ENCODE assay signal across 16 cellular contexts in the genomic region with DNA sequence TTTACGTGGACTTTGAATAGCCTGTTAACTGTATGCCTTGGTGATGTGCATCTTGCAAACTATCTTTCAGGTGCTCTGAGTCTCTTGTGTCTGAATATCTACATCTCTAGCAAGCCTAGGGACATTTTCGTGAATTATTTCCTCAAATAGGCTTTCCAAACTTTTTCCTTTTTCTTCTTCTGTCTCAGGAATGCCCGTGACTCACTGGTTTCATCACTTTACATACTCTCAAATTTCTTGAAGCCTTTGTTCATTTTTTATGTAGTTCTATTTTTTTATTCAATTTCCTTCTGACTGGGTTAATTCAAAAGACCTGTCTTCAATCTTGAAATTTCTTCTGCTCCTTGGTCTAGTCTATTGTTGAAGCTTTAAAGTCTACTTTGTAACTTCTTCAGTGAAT.
DNase-seq lines count a peak whose midpoint lies in the region; TF ChIP-seq lines count a peak whose summit lies in the region.
"Had no signal": no experiment of that assay in that cellular context is flagged by ENCODE, and none has a peak within 500 bp of the region (broad histone marks: within the 10 kb centered on the region; RNA-seq: fewer than 3 reads in every experiment).

No MANE protein-coding gene starts in this region.

- no peak overlapping the region for H3K27ac ChIP-seq in breast epithelium
- H3K27ac ChIP-seq in colonic mucosa, result no peak overlapping the region
- H3K27ac ChIP-seq: 22Rv1, BLaER1 had no signal

- no TSS peak for BruUV-seq in MCF 10A (replicated peaks; lab: Mats Ljungman, UMichigan)

- CTCF ChIA-PET in MCF 10A (lab: Yijun Ruan, JAX), result no interaction called here

- H3K9me3 Mint-ChIP-seq in MCF 10A (ENCODE audit: unreplicated experiment), result peaks cover 32% of the 10 kb centered on the region

- H3K9ac ChIP-seq in colonic mucosa (ENCODE audit: low read depth in 2 of 2, low read length in 2 of 2), result no peak overlapping the region
- H3K9ac ChIP-seq: BLaER1 had no signal

- no peaks in the 10 kb centered on the region for H3K27me3 Mint-ChIP-seq in MCF 10A (ENCODE audit: insufficient read depth, unreplicated experiment)
- H3K27me3 Mint-ChIP-seq: CD8-positive, alpha-beta memory T cell had no signal

- no peaks in the 10 kb centered on the region for H3K36me3 Mint-ChIP-seq in MCF 10A (ENCODE audit: insufficient read depth, unreplicated experiment)
- H3K36me3 Mint-ChIP-seq: CD8-positive, alpha-beta memory T cell had no signal

- H3K36me3 ChIP-seq in breast epithelium (no peaks in the 10 kb centered on the region), colonic mucosa (no peaks in the 10 kb centered on the region)
- H3K36me3 ChIP-seq: BLaER1 had no signal

- no peak for TF ChIP-seq POLR2A in breast epithelium (IDR thresholded peaks at IDR 0.05)

- POLR2A ChIA-PET in MCF 10A (lab: Yijun Ruan, JAX), result no interaction called here

- DNase-seq in MCF 10A (ENCODE audit: unreplicated experiment), result no peak
- no peak for DNase-seq in breast epithelium (ENCODE audit: low spot score in 2 of 2)
- DNase-seq in amniotic epithelial cell (ENCODE audit: low read depth), result peak; percentile 21
- peak; percentile 53 for DNase-seq in fibroblast of mammary gland (ENCODE audit: low read depth)
- no peak for DNase-seq in NCI-H2227 treated with DMSO at 0.1 percent for 48 hours (lab: John Stamatoyannopoulos, UW)
- no peak for DNase-seq in amniotic stem cell (lab: John Stamatoyannopoulos, UW)
- no peak for DNase-seq in NCI-H526 (lab: John Stamatoyannopoulos, UW)
- DNase-seq in colonic mucosa, result no peak
- DNase-seq: Caco-2; CD8-positive, alpha-beta memory T cell; DMS53; GOT3; H9 had no signal

- no peak overlapping the region for H3K4me3 Mint-ChIP-seq in MCF 10A (ENCODE audit: unreplicated experiment)
- H3K4me3 Mint-ChIP-seq: H9 had no signal

- intact Hi-C loops in MCF 10A (cut with micrococcal nuclease), result no loop called here
- intact Hi-C loops in breast epithelium (cut with DNase I; ENCODE audit: low total_unique reads), result no loop called here
- intact Hi-C loops in colonic mucosa (cut with DNase I), result no loop called here

- H3K27ac Mint-ChIP-seq in MCF 10A (ENCODE audit: low read depth, unreplicated experiment), result peak overlapping the region; percentile 7
- H3K27ac Mint-ChIP-seq: CD8-positive, alpha-beta memory T cell; H9 had no signal

- peaks cover 8% of the 10 kb centered on the region for H3K4me1 Mint-ChIP-seq in MCF 10A (ENCODE audit: insufficient read depth, unreplicated experiment)
- H3K4me1 Mint-ChIP-seq: CD8-positive, alpha-beta memory T cell; H9 had no signal

- H3K4me3 ChIP-seq in breast epithelium (no peak overlapping the region), fibroblast of mammary gland (ENCODE audit: control insufficient read depth, low read depth, low read length) (no peak overlapping the region), colonic mucosa (no peak overlapping the region)
- H3K4me3 ChIP-seq: BLaER1, GM12878 had no signal

- H3K4me1 ChIP-seq in breast epithelium, result no peaks in the 10 kb centered on the region
- H3K4me1 ChIP-seq in colonic mucosa, result no peaks in the 10 kb centered on the region
- H3K4me1 ChIP-seq: BLaER1, Caco-2 had no signal

- no peaks in the 10 kb centered on the region for H3K27me3 ChIP-seq in breast epithelium
- no peaks in the 10 kb centered on the region for H3K27me3 ChIP-seq in colonic mucosa
- H3K27me3 ChIP-seq: BLaER1 had no signal

- H3K9me3 ChIP-seq in breast epithelium (peaks cover 3 to 14% of the 10 kb centered on the region in 2 donors), colonic mucosa (no peaks in the 10 kb centered on the region)

- TF ChIP-seq CTCF in MCF 10A (IDR thresholded peaks at IDR 0.05; ENCODE audit: unreplicated experiment) (no peak), breast epithelium (IDR thresholded peaks at IDR 0.05) (no peak), fibroblast of mammary gland (conservative IDR thresholded peaks at IDR 0.05; ENCODE audit: control insufficient read depth, insufficient read depth, low read depth, low read length) (no peak), colonic mucosa (IDR thresholded peaks at IDR 0.05) (no peak)

Comparison
In these comparisons a context has a peak if more than half of its experiments do, and no peak if none do; other contexts are left out.
1. DNase-seq: peak in amniotic epithelial cell (single experiment) and fibroblast of mammary gland (single experiment); none in MCF 10A (single experiment), breast epithelium (0 of 2), NCI-H2227 treated with DMSO at 0.1 percent for 48 hours (single experiment), amniotic stem cell (single experiment), NCI-H526 (0 of 2) and colonic mucosa (single experiment).